ENCODE assay signal across 20 cellular contexts in genomic region chr17:50807014-50807413, GRCh38. TPM values are rescaled to one million over a fixed set of nuclear protein-coding genes. Genes with fewer than 3 reads are reported as not detected.
DNase-seq lines count a peak whose midpoint lies in the region; ATAC-seq and TF ChIP-seq lines count a peak whose summit lies in the region.
"Had no signal": no experiment of that assay in that cellular context is flagged by ENCODE, and none has a peak within 500 bp of the region (broad histone marks: within the 10 kb centered on the region; RNA-seq: fewer than 3 reads in every experiment).

No MANE protein-coding gene starts in this region.

- peak overlapping the region in 1 of 2 donors; percentile 67 for H3K27ac ChIP-seq in liver (ENCODE audit: low read depth in 1 of 2, low read length in 2 of 2)
- H3K27ac ChIP-seq: PC-9 had no signal

- no peak overlapping the region for H3K4me3 ChIP-seq in fibroblast of pulmonary artery (replicated peaks; ENCODE audit: low read depth, low read length)
- no peak overlapping the region for H3K4me3 ChIP-seq in liver (ENCODE audit: low read depth in 1 of 3, low read length in 3 of 3)
- H3K4me3 ChIP-seq: PC-9 had no signal

- H3K9ac ChIP-seq in liver (ENCODE audit: low read depth in 1 of 2, low read length in 2 of 2), result no peak overlapping the region

- H3K27me3 ChIP-seq in liver (ENCODE audit: control insufficient read depth in 4 of 4, insufficient read depth in 4 of 4, low read length in 3 of 4), result no peaks in the 10 kb centered on the region
- H3K27me3 ChIP-seq: BE2C had no signal

- peak; percentile 25 for DNase-seq in EL
- peak; percentile 66 to 73 for DNase-seq in NCI-H526 (lab: John Stamatoyannopoulos, UW)
- DNase-seq in fibroblast of pulmonary artery (ENCODE audit: low read depth), result peak; percentile 43
- no peak for DNase-seq in DMS153 (lab: John Stamatoyannopoulos, UW)
- DNase-seq: BE2C; CD4-positive, CD25-positive, alpha-beta regulatory T cell; DMS79; Kasumi-1; MM.1S; NCI-H1048; NCI-H1417 treated with DMSO at 0.1 percent for 48 hours; NCI-H187; NCI-H748 treated with DMSO at 0.1 percent for 48 hours; PC-9 had no signal

- TF ChIP-seq CTCF in fibroblast of pulmonary artery (IDR thresholded peaks at IDR 0.05; ENCODE audit: low read length, missing control alignments), result no peak
- no peak for TF ChIP-seq CTCF in liver (IDR thresholded peaks at IDR 0.05; ENCODE audit: low read depth, low read length, missing input control)

- 25% methylated on average over 2 of the region's 2 CpGs for WGBS in liver

- no peaks in the 10 kb centered on the region for H3K36me3 ChIP-seq in liver (ENCODE audit: control insufficient read depth in 4 of 4, insufficient read depth in 3 of 4, low read depth in 1 of 4, low read length in 3 of 4)
- H3K36me3 ChIP-seq: BE2C had no signal

- peaks cover 9 to 53% (median 27%) of the 10 kb centered on the region in 4 donors for H3K4me1 ChIP-seq in liver (ENCODE audit: control insufficient read depth in 4 of 4, insufficient read depth in 4 of 4, low read length in 3 of 4)
- H3K4me1 ChIP-seq: BE2C had no signal

- ATAC-seq in GM21515 (IDR thresholded peaks at IDR 0.05; ENCODE audit: unreplicated experiment), result no peak
- no peak for ATAC-seq in HG03521 (IDR thresholded peaks at IDR 0.05; ENCODE audit: unreplicated experiment)
- ATAC-seq in HG02884 (IDR thresholded peaks at IDR 0.05; ENCODE audit: unreplicated experiment), result no peak

- TF ChIP-seq RAD21 in liver (IDR thresholded peaks at IDR 0.05), result no peak

- no peaks in the 10 kb centered on the region for H3K9me3 ChIP-seq in liver (ENCODE audit: control insufficient read depth in 4 of 4, low read length in 3 of 4)
- H3K9me3 ChIP-seq: BE2C had no signal

TF ChIP-seq in liver, 16 proteins besides CTCF, POLR2A, EP300 and RAD21:
- TF ChIP-seq ATF3 (IDR thresholded peaks at IDR 0.05) (peak; percentile 67), TAF1 (conservative IDR thresholded peaks at IDR 0.05) (no peak), HNF4A (conservative IDR thresholded peaks at IDR 0.05) (peak in 1 of 2 donors; percentile 33), GABPA (IDR thresholded peaks at IDR 0.05 in 1 of 2, conservative IDR thresholded peaks at IDR 0.05 in 1 of 2) (peak in 1 of 2 donors; percentile 39), REST (IDR thresholded peaks at IDR 0.05) (no peak), MAX (IDR thresholded peaks at IDR 0.05) (no peak), SP1 (IDR thresholded peaks at IDR 0.05) (no peak), RXRA (IDR thresholded peaks at IDR 0.05) (peak; percentile 40 to 68), YY1 (IDR thresholded peaks at IDR 0.05) (peak; percentile 44)

RNA-seq across cellular contexts. Expression of gene WFIKKN2, which starts 28.4 kb away (rescaled TPM):
- under 1 TPM in 1 of 2 donors, not detected in 1; 0.19 TPM for total RNA-seq in liver
- under 1 TPM; 0.02 to 0.07 TPM for polyA plus RNA-seq in liver
- total RNA-seq: A673; CD4-positive, CD25-positive, alpha-beta regulatory T cell; G401; PC-9 had no signal
- polyA plus RNA-seq: CD4-positive, CD25-positive, alpha-beta regulatory T cell had no signal

RNA-seq across cellular contexts. Expression of gene ANKRD40CL, which starts 39.7 kb away (rescaled TPM):
- total RNA-seq in liver, result not detected
- polyA plus RNA-seq in liver, result not detected
- total RNA-seq: A673; CD4-positive, CD25-positive, alpha-beta regulatory T cell; G401; PC-9 had no signal
- polyA plus RNA-seq: CD4-positive, CD25-positive, alpha-beta regulatory T cell had no signal

RNA-seq across cellular contexts. Expression of gene TOB1, which starts 59.1 kb away (rescaled TPM):
- total RNA-seq in liver, result 10 to 100 TPM; 10.2 to 28.0 TPM
- 100 to 1,000 TPM in 1 of 2 donors, 10 to 100 TPM in 1; 47.5 to 132 TPM for polyA plus RNA-seq in liver
